In genomic region chr13:60061737-60062136, GRCh38 we compare ENCODE assay signal across 1 cellular context.
TF ChIP-seq lines count a peak whose summit lies in the region.

No MANE protein-coding gene starts in this region.

TF ChIP-seq in GM23338, 12 proteins besides CTCF, POLR2A, EP300 and RAD21:
- no peak for TF ChIP-seq REST (IDR thresholded peaks at IDR 0.05; ENCODE audit: unreplicated experiment)
- TF ChIP-seq STAT1 (IDR thresholded peaks at IDR 0.05; ENCODE audit: unreplicated experiment) = no peak
- TF ChIP-seq ETS1 (IDR thresholded peaks at IDR 0.05) = no peak
- no peak for TF ChIP-seq JUNB (IDR thresholded peaks at IDR 0.05; ENCODE audit: unreplicated experiment)
- TF ChIP-seq POLR2AphosphoS5 (IDR thresholded peaks at IDR 0.05; ENCODE audit: low read depth) = no peak
- TF ChIP-seq ZNF331 (CRISPR knock-in tag; IDR thresholded peaks at IDR 0.05; ENCODE audit: low read depth) = no peak
- TF ChIP-seq, protein P1, sequence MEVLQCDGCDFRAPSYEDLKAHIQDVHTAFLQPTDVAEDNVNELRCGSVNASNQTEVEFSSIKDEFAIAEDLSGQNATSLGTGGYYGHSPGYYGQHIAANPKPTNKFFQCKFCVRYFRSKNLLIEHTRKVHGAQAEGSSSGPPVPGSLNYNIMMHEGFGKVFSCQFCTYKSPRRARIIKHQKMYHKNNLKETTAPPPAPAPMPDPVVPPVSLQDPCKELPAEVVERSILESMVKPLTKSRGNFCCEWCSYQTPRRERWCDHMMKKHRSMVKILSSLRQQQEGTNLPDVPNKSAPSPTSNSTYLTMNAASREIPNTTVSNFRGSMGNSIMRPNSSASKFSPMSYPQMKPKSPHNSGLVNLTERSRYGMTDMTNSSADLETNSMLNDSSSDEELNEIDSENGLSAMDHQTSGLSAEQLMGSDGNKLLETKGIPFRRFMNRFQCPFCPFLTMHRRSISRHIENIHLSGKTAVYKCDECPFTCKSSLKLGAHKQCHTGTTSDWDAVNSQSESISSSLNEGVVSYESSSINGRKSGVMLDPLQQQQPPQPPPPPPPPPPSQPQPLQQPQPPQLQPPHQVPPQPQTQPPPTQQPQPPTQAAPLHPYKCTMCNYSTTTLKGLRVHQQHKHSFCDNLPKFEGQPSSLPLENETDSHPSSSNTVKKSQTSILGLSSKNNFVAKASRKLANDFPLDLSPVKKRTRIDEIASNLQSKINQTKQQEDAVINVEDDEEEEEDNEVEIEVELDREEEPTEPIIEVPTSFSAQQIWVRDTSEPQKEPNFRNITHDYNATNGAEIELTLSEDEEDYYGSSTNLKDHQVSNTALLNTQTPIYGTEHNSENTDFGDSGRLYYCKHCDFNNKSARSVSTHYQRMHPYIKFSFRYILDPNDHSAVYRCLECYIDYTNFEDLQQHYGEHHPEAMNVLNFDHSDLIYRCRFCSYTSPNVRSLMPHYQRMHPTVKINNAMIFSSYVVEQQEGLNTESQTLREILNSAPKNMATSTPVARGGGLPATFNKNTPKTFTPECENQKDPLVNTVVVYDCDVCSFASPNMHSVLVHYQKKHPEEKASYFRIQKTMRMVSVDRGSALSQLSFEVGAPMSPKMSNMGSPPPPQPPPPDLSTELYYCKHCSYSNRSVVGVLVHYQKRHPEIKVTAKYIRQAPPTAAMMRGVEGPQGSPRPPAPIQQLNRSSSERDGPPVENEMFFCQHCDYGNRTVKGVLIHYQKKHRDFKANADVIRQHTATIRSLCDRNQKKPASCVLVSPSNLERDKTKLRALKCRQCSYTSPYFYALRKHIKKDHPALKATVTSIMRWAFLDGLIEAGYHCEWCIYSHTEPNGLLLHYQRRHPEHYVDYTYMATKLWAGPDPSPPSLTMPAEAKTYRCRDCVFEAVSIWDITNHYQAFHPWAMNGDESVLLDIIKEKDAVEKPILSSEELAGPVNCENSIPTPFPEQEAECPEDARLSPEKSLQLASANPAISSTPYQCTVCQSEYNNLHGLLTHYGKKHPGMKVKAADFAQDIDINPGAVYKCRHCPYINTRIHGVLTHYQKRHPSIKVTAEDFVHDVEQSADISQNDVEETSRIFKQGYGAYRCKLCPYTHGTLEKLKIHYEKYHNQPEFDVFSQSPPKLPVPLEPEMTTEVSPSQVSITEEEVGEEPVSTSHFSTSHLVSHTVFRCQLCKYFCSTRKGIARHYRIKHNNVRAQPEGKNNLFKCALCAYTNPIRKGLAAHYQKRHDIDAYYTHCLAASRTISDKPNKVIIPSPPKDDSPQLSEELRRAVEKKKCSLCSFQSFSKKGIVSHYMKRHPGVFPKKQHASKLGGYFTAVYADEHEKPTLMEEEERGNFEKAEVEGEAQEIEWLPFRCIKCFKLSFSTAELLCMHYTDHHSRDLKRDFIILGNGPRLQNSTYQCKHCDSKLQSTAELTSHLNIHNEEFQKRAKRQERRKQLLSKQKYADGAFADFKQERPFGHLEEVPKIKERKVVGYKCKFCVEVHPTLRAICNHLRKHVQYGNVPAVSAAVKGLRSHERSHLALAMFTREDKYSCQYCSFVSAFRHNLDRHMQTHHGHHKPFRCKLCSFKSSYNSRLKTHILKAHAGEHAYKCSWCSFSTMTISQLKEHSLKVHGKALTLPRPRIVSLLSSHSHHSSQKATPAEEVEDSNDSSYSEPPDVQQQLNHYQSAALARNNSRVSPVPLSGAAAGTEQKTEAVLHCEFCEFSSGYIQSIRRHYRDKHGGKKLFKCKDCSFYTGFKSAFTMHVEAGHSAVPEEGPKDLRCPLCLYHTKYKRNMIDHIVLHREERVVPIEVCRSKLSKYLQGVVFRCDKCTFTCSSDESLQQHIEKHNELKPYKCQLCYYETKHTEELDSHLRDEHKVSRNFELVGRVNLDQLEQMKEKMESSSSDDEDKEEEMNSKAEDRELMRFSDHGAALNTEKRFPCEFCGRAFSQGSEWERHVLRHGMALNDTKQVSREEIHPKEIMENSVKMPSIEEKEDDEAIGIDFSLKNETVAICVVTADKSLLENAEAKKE (CRISPR knock-in tag; IDR thresholded peaks at IDR 0.05) = no peak
- TF ChIP-seq EZH2phosphoT487 (IDR thresholded peaks at IDR 0.05; ENCODE audit: unreplicated experiment) = no peak
- TF ChIP-seq EZH2 (IDR thresholded peaks at IDR 0.05; ENCODE audit: low read depth, unreplicated experiment) = no peak
- TF ChIP-seq ZNF114 (CRISPR knock-in tag; IDR thresholded peaks at IDR 0.05) = no peak
- TF ChIP-seq CREB1 (CRISPR knock-in tag; IDR thresholded peaks at IDR 0.05; ENCODE audit: low read depth) = no peak
- TF ChIP-seq NANOG (IDR thresholded peaks at IDR 0.05; ENCODE audit: borderline replicate concordance) = no peak
